In the genomic region with DNA sequence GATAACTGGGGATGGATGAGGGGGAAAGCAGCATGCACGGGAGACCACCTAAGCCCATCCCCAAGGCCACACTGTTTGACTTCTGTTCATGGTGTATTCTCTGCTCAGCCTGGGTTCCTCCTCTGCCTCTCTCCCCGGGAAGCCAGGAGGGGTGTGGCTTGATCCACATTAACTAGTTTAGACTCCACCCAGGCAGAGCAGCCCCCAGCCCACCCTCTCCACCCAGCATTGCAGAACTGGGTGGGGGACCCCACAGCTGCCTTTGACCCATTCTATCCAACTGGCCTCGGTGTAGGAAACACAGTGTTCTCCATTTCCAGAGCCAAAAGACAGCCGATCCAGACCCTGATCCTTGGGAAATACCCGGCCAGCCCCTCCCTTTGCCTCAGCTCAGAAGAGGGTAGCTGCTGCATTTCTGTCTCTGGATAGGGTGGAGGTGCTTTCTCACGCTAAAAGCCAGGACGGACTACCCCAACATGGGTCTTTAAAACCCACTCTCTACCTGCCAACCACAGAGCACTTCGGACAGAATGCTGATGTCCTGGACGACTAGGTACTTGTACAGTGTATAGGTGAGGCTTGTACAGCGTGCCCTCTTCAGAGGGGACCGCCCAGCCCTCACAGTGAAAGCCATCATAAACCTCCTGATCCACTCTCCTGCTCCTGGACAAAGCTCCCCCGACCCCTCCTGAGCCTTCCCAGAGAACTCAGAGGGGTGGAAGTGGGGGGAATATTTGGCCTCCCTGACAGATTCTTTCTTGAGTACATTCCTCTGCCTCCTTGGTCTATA, we compare ENCODE assay signal across 14 cellular contexts. TPM values are rescaled to one million over a fixed set of nuclear protein-coding genes. Genes with fewer than 3 reads are reported as not detected.
DNase-seq lines count a peak whose midpoint lies in the region; ATAC-seq and TF ChIP-seq lines count a peak whose summit lies in the region.
"Had no signal": no experiment of that assay in that cellular context is flagged by ENCODE, and none has a peak within 500 bp of the region (broad histone marks: within the 10 kb centered on the region; RNA-seq: fewer than 3 reads in every experiment).

No MANE protein-coding gene starts in this region.

- H3K36me3 ChIP-seq in mesenchymal stem cell (ENCODE audit: control insufficient read depth in 1 of 2, insufficient read depth in 2 of 2, low read depth in 1 of 2, low read length in 2 of 2): peaks cover 37 to 65% of the 10 kb centered on the region in 2 experiments
- no peaks in the 10 kb centered on the region for H3K36me3 ChIP-seq in testis (ENCODE audit: low read depth, missing control alignments)

- CTCF ChIA-PET in RWPE1 (lab: Yijun Ruan, JAX): interaction anchor here (0.6 to 7.5 kb wide), 2 partner anchors 30 to 89 kb away, joined by 4 to 132 read pairs; a partner anchor contains a TSS

- no peak overlapping the region for H2BK15ac ChIP-seq in mesenchymal stem cell (ENCODE audit: low read depth, poor library complexity, severe bottlenecking)

- no peak overlapping the region for H3K4ac ChIP-seq in mesenchymal stem cell (ENCODE audit: low read depth in 1 of 2, low read length in 2 of 2)

- H4K8ac ChIP-seq in mesenchymal stem cell (ENCODE audit: low read length): no peak overlapping the region

- H3K4me1 ChIP-seq in mesenchymal stem cell (ENCODE audit: control insufficient read depth, insufficient read depth, low read depth, low read length): peaks cover 24% of the 10 kb centered on the region
- H3K4me1 ChIP-seq in testis: peaks cover 75% of the 10 kb centered on the region

- intact Hi-C loops in testis (cut with DNase I; ENCODE audit: low total_unique reads): loop anchor here (2.0 kb wide), 1 partner anchor 27 kb away; a partner anchor contains a TSS

- no peak for ATAC-seq in GM21723 (IDR thresholded peaks at IDR 0.05; ENCODE audit: unreplicated experiment)

- H2AK5ac ChIP-seq in mesenchymal stem cell (ENCODE audit: low read length, severe bottlenecking): no peak overlapping the region

- H3K27me3 ChIP-seq in mesenchymal stem cell (ENCODE audit: control insufficient read depth in 1 of 2, insufficient read depth in 1 of 2, low read length in 2 of 2) (no peaks in the 10 kb centered on the region), testis (no peaks in the 10 kb centered on the region)

- H3K9me3 ChIP-seq in mesenchymal stem cell (ENCODE audit: control insufficient read depth, low read length) (no peaks in the 10 kb centered on the region), testis (no peaks in the 10 kb centered on the region)

- peak overlapping the region; percentile 34 for H4K91ac ChIP-seq in mesenchymal stem cell (ENCODE audit: low read length)

- H2BK120ac ChIP-seq in mesenchymal stem cell (ENCODE audit: low read depth, low read length): no peak overlapping the region

- no peak for TF ChIP-seq POLR2A in testis (IDR thresholded peaks at IDR 0.05)

- no peak overlapping the region for H3K14ac ChIP-seq in mesenchymal stem cell (ENCODE audit: low read length in 2 of 2)

- H3K4me3 ChIP-seq in mesenchymal stem cell (ENCODE audit: insufficient read depth in 1 of 2, low read depth in 1 of 2, low read length in 2 of 2): no peak overlapping the region
- no peak overlapping the region for H3K4me3 ChIP-seq in testis

- H2AFZ ChIP-seq in mesenchymal stem cell (ENCODE audit: low read depth, low read length): no peak overlapping the region

- no peak overlapping the region for H2BK5ac ChIP-seq in mesenchymal stem cell (ENCODE audit: low read depth, low read length, poor library complexity, severe bottlenecking)

- WGBS in mesenchymal stem cell: 84% methylated on average over 7 of the region's 12 CpGs
- 49 to 50% methylated on average over 11 to 12 of the region's 12 CpGs for WGBS in testis, 2 donors

- DNase-seq in RWPE1 (ENCODE audit: low spot score) (no peak), ecto neural progenitor cell (ENCODE audit: low spot score) (peak; percentile 48), mesenchymal stem cell (no peak), testis (peak; percentile 83), COLO668 (lab: John Stamatoyannopoulos, UW; ENCODE audit: unreplicated experiment) (no peak), NCI-H226 (no peak), NCI-H748 (lab: John Stamatoyannopoulos, UW; ENCODE audit: unreplicated experiment) (no peak)
- DNase-seq: activated B cell treated with CpG ODN at 0.5 μM for 24 hours; DMS79 treated with DMSO at 0.1 percent for 48 hours; glutamatergic neuron; NCI-H2227 treated with DMSO at 0.1 percent for 48 hours; stimulated activated CD4-positive, alpha-beta T cell treated with anti-CD3 and anti-CD28 coated beads, Interleukin-12 subunit alpha, Interleukin-12 subunit beta, amount 100 ng/mL, for 4 hours had no signal

- H2BK12ac ChIP-seq in mesenchymal stem cell (ENCODE audit: low read length in 2 of 2): no peak overlapping the region

- no peak overlapping the region for H3K18ac ChIP-seq in mesenchymal stem cell (ENCODE audit: low read depth in 1 of 2, low read length in 2 of 2)

- peaks cover 18% of the 10 kb centered on the region for H3K79me1 ChIP-seq in mesenchymal stem cell (replicated peaks; ENCODE audit: low read length, poor library complexity, severe bottlenecking)

- peak overlapping the region; percentile 32 for H3K9ac ChIP-seq in mesenchymal stem cell (ENCODE audit: low read length)

- POLR2A ChIA-PET in RWPE1 (lab: Yijun Ruan, JAX; ENCODE audit: low non-redundant PET): no interaction called here

- no peak overlapping the region for H3K4me2 ChIP-seq in mesenchymal stem cell (ENCODE audit: low read length, poor library complexity, severe bottlenecking)

- TF ChIP-seq CTCF in RWPE1 (conservative IDR thresholded peaks at IDR 0.05; ENCODE audit: low read depth) (no peak), testis (IDR thresholded peaks at IDR 0.05) (no peak)

- H3K23ac ChIP-seq in mesenchymal stem cell (ENCODE audit: low read length in 2 of 2): no peak overlapping the region

- H3K27ac ChIP-seq in RWPE1: peak overlapping the region; percentile 97
- no peak overlapping the region for H3K27ac ChIP-seq in mesenchymal stem cell (ENCODE audit: low read length, poor library complexity, severe bottlenecking)
- H3K27ac ChIP-seq in testis: peak overlapping the region; percentile 56 to 86

RNA-seq across cellular contexts. Expression of a gene that starts 9.4 kb away (rescaled TPM):
- 15.3 TPM for polyA plus RNA-seq in mesenchymal stem cell (2013, experiment 1 of 2)
- 14.7 TPM for polyA plus RNA-seq in mesenchymal stem cell (2013, experiment 2 of 2)
- 10 to 100 TPM; 27.7 to 29.5 TPM for total RNA-seq in testis
- 29.5 TPM for polyA plus RNA-seq in testis (ENCODE audit: insufficient read depth, low read depth, low replicate concordance)

RNA-seq across cellular contexts. Expression of a gene that starts 20.0 kb away (rescaled TPM):
- 95.2 TPM for polyA plus RNA-seq in mesenchymal stem cell (2013, experiment 1 of 2)
- 91.2 TPM for polyA plus RNA-seq in mesenchymal stem cell (2013, experiment 2 of 2)
- 100 to 1,000 TPM; 108 to 138 TPM for total RNA-seq in testis
- polyA plus RNA-seq in testis (ENCODE audit: insufficient read depth, low read depth, low replicate concordance): 47.0 TPM

RNA-seq across cellular contexts. Expression of a gene that starts 27.7 kb away (rescaled TPM):
- 54.0 TPM for polyA plus RNA-seq in mesenchymal stem cell (2013, experiment 1 of 2)
- polyA plus RNA-seq in mesenchymal stem cell (2013, experiment 2 of 2): 54.6 TPM
- 100 to 1,000 TPM; 121 to 261 TPM for total RNA-seq in testis
- 185 TPM for polyA plus RNA-seq in testis (ENCODE audit: insufficient read depth, low read depth, low replicate concordance)
- total RNA-seq: activated B cell treated with CpG ODN at 0.5 μM for 24 hours, B cell had no signal

RNA-seq across cellular contexts. Expression of a gene that starts 33.5 kb away (rescaled TPM):
- polyA plus RNA-seq in mesenchymal stem cell (2013, experiment 1 of 2): 0.03 TPM
- polyA plus RNA-seq in mesenchymal stem cell (2013, experiment 2 of 2): not detected
- total RNA-seq in testis: under 1 TPM in 1 of 2 donors, not detected in 1; 0.19 TPM
- polyA plus RNA-seq in testis (ENCODE audit: insufficient read depth, low read depth, low replicate concordance): 0.25 TPM
- total RNA-seq: activated B cell treated with CpG ODN at 0.5 μM for 24 hours, B cell had no signal

Comparison
In these comparisons a context has a peak if more than half of its experiments do, and no peak if none do; other contexts are left out.
1. DNase-seq: peak in ecto neural progenitor cell (single experiment) and testis (single experiment); none in RWPE1 (single experiment), mesenchymal stem cell (single experiment), COLO668 (single experiment), NCI-H226 (single experiment) and NCI-H748 (single experiment).